ENCODE assay signal across 7 cellular contexts in genomic region chr7:155644971-155645509, GRCh38. TPM values are rescaled to one million over a fixed set of nuclear protein-coding genes. Genes with fewer than 3 reads are reported as not detected.
DNase-seq lines count a peak whose midpoint lies in the region; ATAC-seq and TF ChIP-seq lines count a peak whose summit lies in the region.

No MANE protein-coding gene starts in this region.

- no peak overlapping the region for H3K4ac ChIP-seq in H9 (ENCODE audit: low read depth, low read length)

- H2AFZ ChIP-seq in H9 (ENCODE audit: low read length): no peak overlapping the region

- H3K4me3 Mint-ChIP-seq in H9 (peak overlapping the region; percentile 93 to 97), memory B cell (peak overlapping the region; percentile 92)

- no peaks in the 10 kb centered on the region for H3K4me1 ChIP-seq in H9 (ENCODE audit: insufficient read depth, low read length)
- H3K4me1 ChIP-seq in ectodermal cell (ENCODE audit: control insufficient read depth, insufficient read depth, low read length): peaks cover 8% of the 10 kb centered on the region

- H3K4me1 Mint-ChIP-seq in H9: peaks cover 25 to 30% of the 10 kb centered on the region in 2 experiments
- peaks cover 28% of the 10 kb centered on the region for H3K4me1 Mint-ChIP-seq in memory B cell

- peaks cover 46% of the 10 kb centered on the region for H3K36me3 ChIP-seq in ectodermal cell (ENCODE audit: control insufficient read depth, insufficient read depth, low read length)

- H4K20me1 ChIP-seq in H9 (ENCODE audit: control insufficient read depth, insufficient read depth, insufficient read length): no peaks in the 10 kb centered on the region

- no peak overlapping the region for H3T11ph ChIP-seq in H9 (ENCODE audit: low read length)

- ATAC-seq in memory B cell (ENCODE audit: low read depth): peak; percentile 46

- H2BK120ac ChIP-seq in H9 (ENCODE audit: low read depth, low read length, poor library complexity, severe bottlenecking): no peak overlapping the region

- peak overlapping the region; percentile 77 for H3K9ac ChIP-seq in H9 (ENCODE audit: extremely low read depth, insufficient read length, low read length)

- H3K27me3 Mint-ChIP-seq in H9 (ENCODE audit: low read depth): peaks cover 12% of the 10 kb centered on the region
- no peaks in the 10 kb centered on the region for H3K27me3 Mint-ChIP-seq in memory B cell

- H3K36me3 Mint-ChIP-seq in H9 (ENCODE audit: insufficient read depth in 1 of 3, low read depth in 3 of 3) (peaks cover 73 to 77% (median 76%) of the 10 kb centered on the region in 3 experiments), memory B cell (peaks cover 38% of the 10 kb centered on the region)

- TF ChIP-seq CTCF in GM13977 (IDR thresholded peaks at IDR 0.05; ENCODE audit: extremely low read depth, insufficient read depth, missing control alignments): peak; percentile 21
- TF ChIP-seq CTCF in H9 (conservative IDR thresholded peaks at IDR 0.05): no peak

- no peak overlapping the region for H4K91ac ChIP-seq in H9 (ENCODE audit: insufficient read length, low read depth, low read length)

- H3K79me2 ChIP-seq in H9 (ENCODE audit: insufficient read depth, low read length): peaks cover 38% of the 10 kb centered on the region; the same call in 1 of the 2 replicates

- no peak overlapping the region; the same call in 1 of the 2 replicates for H2BK15ac ChIP-seq in H9 (ENCODE audit: low read depth, low read length)

- peaks cover 5% of the 10 kb centered on the region for H3K23me2 ChIP-seq in H9 (ENCODE audit: insufficient read length, low read depth, low read length, poor library complexity, severe bottlenecking)

- H3K56ac ChIP-seq in H9 (ENCODE audit: insufficient read length, low read depth, low read length): peak overlapping the region; percentile 6

- H3K27me3 ChIP-seq in H9 (ENCODE audit: insufficient read depth, low read length): no peaks in the 10 kb centered on the region
- H3K27me3 ChIP-seq in ectodermal cell (ENCODE audit: control insufficient read depth, insufficient read depth, low read length, poor library complexity, severe bottlenecking): no peaks in the 10 kb centered on the region

- no peak overlapping the region for H2BK20ac ChIP-seq in H9 (ENCODE audit: low read depth, low read length, poor library complexity, severe bottlenecking)

- peak overlapping the region; percentile 60 for H3K4me2 ChIP-seq in H9 (ENCODE audit: insufficient read depth, insufficient read length, low read length)

- H3K18ac ChIP-seq in H9 (ENCODE audit: insufficient read length, low read depth, low read length): peak overlapping the region; percentile 99

- H4K8ac ChIP-seq in H9 (replicated peaks; ENCODE audit: insufficient read length, low read depth, low read length): no peak overlapping the region

- no CpG with 5 or more reads among the region's 22 CpGs for WGBS in H9 (ENCODE audit: extremely low coverage, insufficient read length, low lambda C conversion rate)
- 0 to 1% methylated on average over 16 to 22 of the region's 22 CpGs for WGBS in ectodermal cell, 2 experiments

- H3K27ac ChIP-seq in H9 (ENCODE audit: insufficient read length, low read depth, low read length) (peak overlapping the region; percentile 73), ectodermal cell (ENCODE audit: insufficient read depth, low read depth, low read length, poor library complexity, severe bottlenecking) (peak overlapping the region; percentile 97)

- no peak overlapping the region for H3K23ac ChIP-seq in H9 (ENCODE audit: insufficient read length, low read depth, low read length)

- peaks cover 4% of the 10 kb centered on the region for H3K79me1 ChIP-seq in H9 (ENCODE audit: insufficient read depth, low read depth, low read length, poor library complexity, severe bottlenecking)

- H2BK5ac ChIP-seq in H9 (ENCODE audit: insufficient read length, low read length): no peak overlapping the region

- peak overlapping the region; percentile 97 for H3K4me3 ChIP-seq in ectodermal cell (ENCODE audit: insufficient read depth, low read depth, low read length)

- H3K9me3 ChIP-seq in H9 (ENCODE audit: control insufficient read depth, low read depth, low read length) (peaks cover 6% of the 10 kb centered on the region), ectodermal cell (ENCODE audit: control insufficient read depth, low read length) (peaks cover 10% of the 10 kb centered on the region)

- in situ Hi-C loops in GM13977 (cut with MboI; ENCODE audit: low pct_unique_long_range_greater_than_20kb, low sequenced_read_pairs, unreplicated experiment): no loop called here

- H4K5ac ChIP-seq in H9 (ENCODE audit: insufficient read length, low read depth, low read length): no peak overlapping the region

- H2AK5ac ChIP-seq in H9 (ENCODE audit: insufficient read length, low read length): no peak overlapping the region

- H3K14ac ChIP-seq in H9 (ENCODE audit: insufficient read depth, low read length): peak overlapping the region; percentile 100; the same call in 1 of the 2 replicates

- H3K9me3 Mint-ChIP-seq in H9 (peaks cover 48% of the 10 kb centered on the region in 2 experiments), memory B cell (peaks cover 6% of the 10 kb centered on the region)

- DNase-seq in GM13977 (ENCODE audit: low spot score) (peak; percentile 60), H9 (peak; percentile 45), LHCN-M2 (ENCODE audit: low read depth) (peak; percentile 42), memory B cell (ENCODE audit: low spot score in 2 of 2) (no peak)
- peak; percentile 23 to 28 for DNase-seq in activated CD4-positive, alpha-beta T cell treated with anti-CD3 and anti-CD28 coated beads for 4 hours
- peak; percentile 16 for DNase-seq in stimulated activated CD8-positive, alpha-beta memory T cell treated with anti-CD3 and anti-CD28 coated beads, Interleukin-4, amount 100 ng/mL, for 24 hours (ENCODE audit: low read depth)

- no peak overlapping the region for H2BK12ac ChIP-seq in H9 (ENCODE audit: insufficient read length, low read depth, low read length)

- H3K27ac Mint-ChIP-seq in H9 (peak overlapping the region; percentile 98 to 100 (median 99)), memory B cell (peak overlapping the region; percentile 96)

RNA-seq across cellular contexts. Expression of gene RBM33, which starts 0.6 kb away (rescaled TPM):
- total RNA-seq in H9 (2021) (65.5 and 71.3 TPM in 2 replicates), LHCN-M2 (2014; rRNA removed) (21.9 and 30.8 TPM in 2 replicates)
- 11.8 TPM for polyA plus RNA-seq in LHCN-M2 (2012)
- polyA plus RNA-seq in ectodermal cell (2013, experiment 1 of 4): 47.2 TPM
- polyA plus RNA-seq in ectodermal cell (2013, experiment 2 of 4): 44.3 TPM
- polyA plus RNA-seq in ectodermal cell (2013, experiment 3 of 4): 40.9 TPM
- polyA plus RNA-seq in ectodermal cell (2013, experiment 4 of 4): 52.7 TPM

Comparison
In these comparisons a context has a peak if more than half of its experiments do, and no peak if none do; other contexts are left out.
1. DNase-seq: peak in GM13977 (single experiment), H9 (single experiment), LHCN-M2 (single experiment), activated CD4-positive, alpha-beta T cell treated with anti-CD3 and anti-CD28 coated beads for 4 hours (2 of 2) and stimulated activated CD8-positive, alpha-beta memory T cell treated with anti-CD3 and anti-CD28 coated beads, Interleukin-4, amount 100 ng/mL, for 24 hours (single experiment); none in memory B cell (0 of 2).